ENCODE assay signal across 18 cellular contexts in genomic region chr9:27125936-27126335, GRCh38. TPM values are rescaled to one million over a fixed set of nuclear protein-coding genes. Genes with fewer than 3 reads are reported as not detected.
DNase-seq lines count a peak whose midpoint lies in the region; ATAC-seq, FAIRE-seq and TF ChIP-seq lines count a peak whose summit lies in the region.
"Had no signal": no experiment of that assay in that cellular context is flagged by ENCODE, and none has a peak within 500 bp of the region (broad histone marks: within the 10 kb centered on the region; RNA-seq: fewer than 3 reads in every experiment).

No MANE protein-coding gene starts in this region.

- POLR2A ChIA-PET in MCF 10A (lab: Yijun Ruan, JAX) = interaction anchor here (0.5 to 2.5 kb wide), 11 partner anchors 10 to 136 kb away, joined by 3 to 32 read pairs (median 3); no protein-coding TSS in a partner anchor

- no peaks in the 10 kb centered on the region for H3K4me1 ChIP-seq in breast epithelium
- H3K4me1 ChIP-seq in transverse colon = peaks cover 6 to 29% (median 8%) of the 10 kb centered on the region in 4 donors
- H3K4me1 ChIP-seq in upper lobe of right lung = peaks cover 3% of the 10 kb centered on the region

- H3K4me3 ChIP-seq in breast epithelium (no peak overlapping the region), bronchial epithelial cell (ENCODE audit: low read depth, low read length) (no peak overlapping the region), transverse colon (no peak overlapping the region), upper lobe of right lung (no peak overlapping the region)
- H3K4me3 ChIP-seq: esophagus muscularis mucosa had no signal

- TF ChIP-seq POLR2A in breast epithelium (IDR thresholded peaks at IDR 0.05) (no peak), transverse colon (IDR thresholded peaks at IDR 0.05) (no peak)

- no peaks in the 10 kb centered on the region for H3K36me3 Mint-ChIP-seq in MCF 10A (ENCODE audit: insufficient read depth, unreplicated experiment)

- no peaks in the 10 kb centered on the region for H3K36me3 ChIP-seq in breast epithelium
- no peaks in the 10 kb centered on the region for H3K36me3 ChIP-seq in bronchial epithelial cell (ENCODE audit: control insufficient read depth, insufficient read depth, low read length)
- no peaks in the 10 kb centered on the region for H3K36me3 ChIP-seq in transverse colon
- no peaks in the 10 kb centered on the region for H3K36me3 ChIP-seq in upper lobe of right lung
- H3K36me3 ChIP-seq: esophagus muscularis mucosa had no signal

- CTCF ChIA-PET in MCF 10A (lab: Yijun Ruan, JAX) = interaction anchor here (0.7 to 1.3 kb wide), 5 partner anchors 12 to 421 kb away, joined by 3 to 4 read pairs (median 3); no protein-coding TSS in a partner anchor

- DNase-seq in MCF 10A (ENCODE audit: unreplicated experiment) (peak; percentile 39), breast epithelium (ENCODE audit: low spot score in 2 of 2) (no peak), bronchial epithelial cell (ENCODE audit: low read depth) (peak; percentile 86), iris pigment epithelial cell (ENCODE audit: low read depth) (peak; percentile 44), transverse colon (no peak), NAMALWA (ENCODE audit: low spot score) (no peak), upper lobe of right lung (no peak)
- DNase-seq: activated B cell treated with CpG ODN at 0.5 μM for 24 hours; activated CD4-positive, alpha-beta memory T cell treated with anti-CD3 and anti-CD28 coated beads, Interleukin-2, amount 10 ng/mL, durations not matched to agents 7 days and 5 days; amniotic stem cell; central memory CD4-positive, alpha-beta T cell; NCI-H2171 treated with DMSO at 0.1 percent for 48 hours; stimulated activated CD4-positive, alpha-beta T cell treated with anti-CD3 and anti-CD28 coated beads, Interleukin-15, amount 100 ng/mL, for 24 hours; substantia nigra had no signal

- H3K27me3 ChIP-seq in breast epithelium (no peaks in the 10 kb centered on the region), bronchial epithelial cell (ENCODE audit: control insufficient read depth, insufficient read depth, low read length) (no peaks in the 10 kb centered on the region), transverse colon (no peaks in the 10 kb centered on the region), upper lobe of right lung (no peaks in the 10 kb centered on the region)
- H3K27me3 ChIP-seq: esophagus muscularis mucosa had no signal

- no peak for TF ChIP-seq EP300 in transverse colon (IDR thresholded peaks at IDR 0.05; ENCODE audit: low read depth)

- intact Hi-C loops in MCF 10A (cut with micrococcal nuclease) (loop anchor here (10.0 kb wide), 1 partner anchor 149 kb away; no protein-coding TSS in a partner anchor), breast epithelium (cut with DNase I; ENCODE audit: low total_unique reads) (no loop called here), transverse colon (cut with DNase I; ENCODE audit: low total_unique reads) (no loop called here), upper lobe of right lung (cut with DNase I) (no loop called here)

- TF ChIP-seq CTCF in MCF 10A (IDR thresholded peaks at IDR 0.05; ENCODE audit: unreplicated experiment) (no peak), breast epithelium (IDR thresholded peaks at IDR 0.05) (no peak), bronchial epithelial cell (IDR thresholded peaks at IDR 0.05; ENCODE audit: insufficient read depth, low read length, severe bottlenecking) (no peak), transverse colon (IDR thresholded peaks at IDR 0.05) (no peak), upper lobe of right lung (IDR thresholded peaks at IDR 0.05) (no peak)

- BruUV-seq in MCF 10A (replicated peaks; lab: Mats Ljungman, UMichigan) = no TSS peak

- H3K27me3 Mint-ChIP-seq in MCF 10A (ENCODE audit: insufficient read depth, unreplicated experiment) = no peaks in the 10 kb centered on the region
- H3K27me3 Mint-ChIP-seq: activated B cell treated with CpG ODN at 0.5 μM for 24 hours had no signal

- H3K4me3 Mint-ChIP-seq in MCF 10A (ENCODE audit: unreplicated experiment) = no peak overlapping the region
- H3K4me3 Mint-ChIP-seq: activated B cell treated with CpG ODN at 0.5 μM for 24 hours; activated CD4-positive, alpha-beta memory T cell treated with anti-CD3 and anti-CD28 coated beads, Interleukin-2, amount 10 ng/mL, durations not matched to agents 7 days and 5 days had no signal

- peaks cover 42% of the 10 kb centered on the region for H3K4me1 Mint-ChIP-seq in MCF 10A (ENCODE audit: insufficient read depth, unreplicated experiment)
- H3K4me1 Mint-ChIP-seq: activated B cell treated with CpG ODN at 0.5 μM for 24 hours; activated CD4-positive, alpha-beta memory T cell treated with anti-CD3 and anti-CD28 coated beads, Interleukin-2, amount 10 ng/mL, durations not matched to agents 7 days and 5 days had no signal

- H3K9me3 ChIP-seq in breast epithelium (no peaks in the 10 kb centered on the region), transverse colon (no peaks in the 10 kb centered on the region), upper lobe of right lung (no peaks in the 10 kb centered on the region)
- H3K9me3 ChIP-seq: esophagus muscularis mucosa had no signal

- H3K27ac Mint-ChIP-seq in MCF 10A (ENCODE audit: low read depth, unreplicated experiment) = peak overlapping the region; percentile 78
- H3K27ac Mint-ChIP-seq: activated B cell treated with CpG ODN at 0.5 μM for 24 hours; activated CD4-positive, alpha-beta memory T cell treated with anti-CD3 and anti-CD28 coated beads, Interleukin-2, amount 10 ng/mL, durations not matched to agents 7 days and 5 days had no signal

- H3K9me3 Mint-ChIP-seq in MCF 10A (ENCODE audit: unreplicated experiment) = no peaks in the 10 kb centered on the region
- H3K9me3 Mint-ChIP-seq: activated B cell treated with CpG ODN at 0.5 μM for 24 hours; activated CD4-positive, alpha-beta memory T cell treated with anti-CD3 and anti-CD28 coated beads, Interleukin-2, amount 10 ng/mL, durations not matched to agents 7 days and 5 days had no signal

- no peak overlapping the region for H3K27ac ChIP-seq in breast epithelium
- peak overlapping the region; percentile 46 to 72 (median 62) for H3K27ac ChIP-seq in transverse colon
- H3K27ac ChIP-seq in upper lobe of right lung = no peak overlapping the region

- whole genome bisulfite sequencing in transverse colon (ENCODE audit: low coverage in 1 of 2), 2 donors = 50 to 67% methylated on average over 2 to 5 of the region's 5 CpGs

- ATAC-seq in GM18519 (IDR thresholded peaks at IDR 0.05; ENCODE audit: low FRiP score, unreplicated experiment) = no peak
- ATAC-seq in upper lobe of right lung = no peak

- FAIRE-seq in bronchial epithelial cell (lab: Jason Lieb, UNC) = no peak

- in situ Hi-C loops in transverse colon (cut with MboI; ENCODE audit: low pct_ligation_motif_present in 1 of 4, low pct_unique_long_range_greater_than_20kb in 1 of 4, low sequenced_read_pairs in 3 of 4) = no loop called here

RNA-seq across cellular contexts. Expression of gene TEK, which starts 16.9 kb away (rescaled TPM):
- 0.71 and 0.91 TPM in 2 replicates for total RNA-seq in MCF 10A (2022)
- total RNA-seq in breast epithelium = 10 to 100 TPM in 2 of 3 donors, 1 to 10 TPM in 1; 5.9 to 15.2 (median 14.4) TPM
- under 0.01 and 0.26 TPM in 2 replicates for total RNA-seq in bronchial epithelial cell
- 1 to 10 TPM; 1.5 to 4.0 (median 3.0) TPM for total RNA-seq in transverse colon
- 65.6 TPM for total RNA-seq in upper lobe of right lung
- total RNA-seq: activated B cell treated with CpG ODN at 0.5 μM for 24 hours; activated CD4-positive, alpha-beta memory T cell treated with anti-CD3 and anti-CD28 coated beads, Interleukin-2, amount 10 ng/mL, durations not matched to agents 7 days and 5 days; OCI-LY7; SK-MEL-5 had no signal

Comparison
In these comparisons a context has a peak if more than half of its experiments do, and no peak if none do; other contexts are left out.
1. DNase-seq: peak in MCF 10A (single experiment), bronchial epithelial cell (single experiment) and iris pigment epithelial cell (single experiment); none in breast epithelium (0 of 2), transverse colon (single experiment), NAMALWA (single experiment) and upper lobe of right lung (single experiment).
2. H3K27ac ChIP-seq: peak in transverse colon (4 of 4); none in breast epithelium (0 of 2) and upper lobe of right lung (single experiment).